ENCODE assay signal across 18 cellular contexts in genomic region chr11:85988780-85989179, GRCh38.
DNase-seq lines count a peak whose midpoint lies in the region; ATAC-seq lines count a peak whose summit lies in the region.
"Had no signal": no experiment of that assay in that cellular context is flagged by ENCODE, and none has a peak within 500 bp of the region (broad histone marks: within the 10 kb centered on the region; RNA-seq: fewer than 3 reads in every experiment).

No MANE protein-coding gene starts in this region.

- no peaks in the 10 kb centered on the region for H3K9me3 Mint-ChIP-seq in activated CD4-positive, alpha-beta T cell treated with anti-CD3 and anti-CD28 coated beads for 36 hours (ENCODE audit: low read depth)
- H3K9me3 Mint-ChIP-seq in activated naive CD8-positive, alpha-beta T cell (ENCODE audit: low read depth) = no peaks in the 10 kb centered on the region
- H3K9me3 Mint-ChIP-seq in natural killer cell treated with Interleukin-12 subunit alpha and Interleukin-12 subunit beta and Interleukin-15 and Interleukin-18, amount 100 ng/mL, for 72 hours = no peaks in the 10 kb centered on the region
- H3K9me3 Mint-ChIP-seq: stimulated activated naive CD8-positive, alpha-beta T cell treated with anti-CD3 and anti-CD28 coated beads, Interleukin-15, Interleukin-2, amounts not matched to agents 100 ng/mL and 50 ng/mL, for 24 hours had no signal

- POLR2A ChIA-PET in activated CD4-positive, alpha-beta T cell treated with anti-CD3 and anti-CD28 coated beads for 36 hours (lab: Charles Lee) = no interaction called here

- H3K27me3 Mint-ChIP-seq in activated CD4-positive, alpha-beta T cell treated with anti-CD3 and anti-CD28 coated beads for 36 hours = no peaks in the 10 kb centered on the region
- no peaks in the 10 kb centered on the region for H3K27me3 Mint-ChIP-seq in activated naive CD8-positive, alpha-beta T cell
- no peaks in the 10 kb centered on the region for H3K27me3 Mint-ChIP-seq in natural killer cell treated with Interleukin-12 subunit alpha and Interleukin-12 subunit beta and Interleukin-15 and Interleukin-18, amount 100 ng/mL, for 72 hours
- H3K27me3 Mint-ChIP-seq: stimulated activated naive CD8-positive, alpha-beta T cell treated with anti-CD3 and anti-CD28 coated beads, Interleukin-15, Interleukin-2, amounts not matched to agents 100 ng/mL and 50 ng/mL, for 24 hours had no signal

- peaks cover 15% of the 10 kb centered on the region for H3K4me1 Mint-ChIP-seq in activated CD4-positive, alpha-beta T cell treated with anti-CD3 and anti-CD28 coated beads for 36 hours
- H3K4me1 Mint-ChIP-seq in activated naive CD8-positive, alpha-beta T cell (ENCODE audit: low read depth) = peaks cover 13% of the 10 kb centered on the region
- H3K4me1 Mint-ChIP-seq in natural killer cell treated with Interleukin-12 subunit alpha and Interleukin-12 subunit beta and Interleukin-15 and Interleukin-18, amount 100 ng/mL, for 72 hours (ENCODE audit: low read depth in 2 of 2) = peaks cover 20 to 33% of the 10 kb centered on the region in 2 donors

- no peak for ATAC-seq in activated CD4-positive, alpha-beta T cell treated with anti-CD3 and anti-CD28 coated beads for 36 hours
- ATAC-seq in HG02610 (IDR thresholded peaks at IDR 0.05; ENCODE audit: unreplicated experiment) (peak; percentile 62), HG03571 (IDR thresholded peaks at IDR 0.05; ENCODE audit: unreplicated experiment) (no peak), HG03139 (IDR thresholded peaks at IDR 0.05; ENCODE audit: unreplicated experiment) (no peak)
- ATAC-seq in natural killer cell treated with Interleukin-12 subunit alpha and Interleukin-12 subunit beta and Interleukin-15 and Interleukin-18, amount 100 ng/mL, for 72 hours = peak in 1 of 2 donors; percentile 41
- ATAC-seq: left lung had no signal

- CTCF ChIA-PET in activated CD4-positive, alpha-beta T cell treated with anti-CD3 and anti-CD28 coated beads for 36 hours (lab: Charles Lee) = interaction anchor here (1.1 to 2.5 kb wide), 6 partner anchors 10 to 125 kb away, joined by 3 to 7 read pairs (median 4); no protein-coding TSS in a partner anchor

- intact Hi-C loops in activated CD4-positive, alpha-beta T cell treated with anti-CD3 and anti-CD28 coated beads for 36 hours (cut with DNase I, micrococcal nuclease) = no loop called here

- H3K27ac Mint-ChIP-seq in activated CD4-positive, alpha-beta T cell treated with anti-CD3 and anti-CD28 coated beads for 36 hours = peak overlapping the region; percentile 10
- H3K27ac Mint-ChIP-seq in activated naive CD8-positive, alpha-beta T cell = peak overlapping the region; percentile 62
- peak overlapping the region; percentile 38 to 72 for H3K27ac Mint-ChIP-seq in natural killer cell treated with Interleukin-12 subunit alpha and Interleukin-12 subunit beta and Interleukin-15 and Interleukin-18, amount 100 ng/mL, for 72 hours

- DNase-seq in activated CD4-positive, alpha-beta T cell treated with anti-CD3 and anti-CD28 coated beads for 36 hours = no peak
- DNase-seq in activated CD4-positive, alpha-beta T cell treated with anti-CD3 and anti-CD28 coated beads, Interleukin-2, amount 50 U/mL, for 4 hours = no peak
- no peak for DNase-seq in natural killer cell treated with Interleukin-12 subunit alpha and Interleukin-12 subunit beta and Interleukin-15 and Interleukin-18, amount 100 ng/mL, for 72 hours (ENCODE audit: low spot score)
- DNase-seq in GDM1 (lab: John Stamatoyannopoulos, UW) = no peak
- DNase-seq: activated CD4-positive, alpha-beta T cell treated with anti-CD3 and anti-CD28 coated beads for 48 hours; amygdala; DND-41; GM23248; left lung; NCI-H2081 treated with DMSO at 0.1 percent for 48 hours; NCI-H748 treated with DMSO at 0.1 percent for 48 hours; PC-9; SK-N-SH had no signal

- H3K36me3 Mint-ChIP-seq in activated CD4-positive, alpha-beta T cell treated with anti-CD3 and anti-CD28 coated beads for 36 hours (ENCODE audit: low read depth) = peaks cover 40% of the 10 kb centered on the region
- peaks cover 2% of the 10 kb centered on the region for H3K36me3 Mint-ChIP-seq in activated naive CD8-positive, alpha-beta T cell
- H3K36me3 Mint-ChIP-seq in natural killer cell treated with Interleukin-12 subunit alpha and Interleukin-12 subunit beta and Interleukin-15 and Interleukin-18, amount 100 ng/mL, for 72 hours = peaks cover 18% of the 10 kb centered on the region

- H3K4me3 Mint-ChIP-seq in activated CD4-positive, alpha-beta T cell treated with anti-CD3 and anti-CD28 coated beads for 36 hours = no peak overlapping the region
- H3K4me3 Mint-ChIP-seq in activated naive CD8-positive, alpha-beta T cell = no peak overlapping the region
- H3K4me3 Mint-ChIP-seq in natural killer cell treated with Interleukin-12 subunit alpha and Interleukin-12 subunit beta and Interleukin-15 and Interleukin-18, amount 100 ng/mL, for 72 hours = peak overlapping the region; percentile 49
- H3K4me3 Mint-ChIP-seq: stimulated activated naive CD8-positive, alpha-beta T cell treated with anti-CD3 and anti-CD28 coated beads, Interleukin-15, Interleukin-2, amounts not matched to agents 100 ng/mL and 50 ng/mL, for 24 hours had no signal

Comparison
In these comparisons a context has a peak if more than half of its experiments do, and no peak if none do; other contexts are left out.
1. H3K27ac Mint-ChIP-seq: peak in every context shown above with its lines; median percentile 62 in activated naive CD8-positive, alpha-beta T cell; 55 in natural killer cell treated with Interleukin-12 subunit alpha and Interleukin-12 subunit beta and Interleukin-15 and Interleukin-18, amount 100 ng/mL, for 72 hours; 10 in activated CD4-positive, alpha-beta T cell treated with anti-CD3 and anti-CD28 coated beads for 36 hours.